Comparison of ENCODE assay signal across 9 cellular contexts in the genomic region with DNA sequence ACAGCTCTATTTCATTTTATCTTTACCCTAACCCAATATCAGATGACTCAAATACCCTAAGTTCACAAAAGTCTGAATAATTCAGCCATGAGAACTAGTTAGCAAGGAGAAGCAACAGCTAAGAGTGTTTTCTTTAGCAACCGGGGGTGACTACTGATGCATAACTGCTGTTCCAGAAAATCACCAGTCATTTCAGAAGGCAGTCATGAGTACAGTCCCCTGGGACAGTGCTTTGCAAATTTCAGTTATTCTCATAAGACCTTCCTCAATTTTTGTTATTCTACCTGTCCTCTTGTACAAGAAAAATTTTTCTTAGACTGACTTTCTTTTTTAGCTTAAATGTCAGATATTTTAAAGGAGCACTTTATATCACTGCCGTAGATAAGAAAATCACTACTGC. TPM values are rescaled to one million over a fixed set of nuclear protein-coding genes. Genes with fewer than 3 reads are reported as not detected.
DNase-seq lines count a peak whose midpoint lies in the region; ATAC-seq and TF ChIP-seq lines count a peak whose summit lies in the region.
"Had no signal": no experiment of that assay in that cellular context is flagged by ENCODE, and none has a peak within 500 bp of the region (broad histone marks: within the 10 kb centered on the region; RNA-seq: fewer than 3 reads in every experiment).

No MANE protein-coding gene starts in this region.

- no peaks in the 10 kb centered on the region for H4K20me1 ChIP-seq in PC-3 (ENCODE audit: low read length)

- H2AFZ ChIP-seq in PC-3 (ENCODE audit: low read length) = no peak overlapping the region

- H3F3A ChIP-seq in PC-3 (ENCODE audit: low read length, unreplicated experiment) = no peaks in the 10 kb centered on the region

- no TSS peak for BruUV-seq in PC-3 (replicated peaks; lab: Mats Ljungman, UMichigan)

- peak; percentile 99 for ATAC-seq in GM18907 (IDR thresholded peaks at IDR 0.05; ENCODE audit: unreplicated experiment)
- peak; percentile 99 for ATAC-seq in HG02840 (IDR thresholded peaks at IDR 0.05; ENCODE audit: low FRiP score, unreplicated experiment)
- ATAC-seq in PC-3 = no peak
- ATAC-seq: HCT116 had no signal

- POLR2A ChIA-PET in PC-3 (lab: Charles Lee; ENCODE audit: unreplicated experiment) = no interaction called here

- no peaks in the 10 kb centered on the region for H3K79me2 ChIP-seq in PC-3 (ENCODE audit: low read length)

- no peaks in the 10 kb centered on the region for H3K36me3 ChIP-seq in PC-3 (ENCODE audit: low read depth, low read length)

- CTCF ChIA-PET in PC-3 (lab: Charles Lee) = no interaction called here

- no peaks in the 10 kb centered on the region for H3K27me3 Mint-ChIP-seq in nephron progenitor cell (ENCODE audit: low read depth, poor library complexity)

- H3K27ac ChIP-seq in PC-3 (ENCODE audit: low read length) = no peak overlapping the region

- H3K36me3 Mint-ChIP-seq in nephron progenitor cell (ENCODE audit: low read depth) = no peaks in the 10 kb centered on the region

- intact Hi-C loops in PC-3 (cut with micrococcal nuclease) = no loop called here

- H3K4me1 ChIP-seq in PC-3 (ENCODE audit: insufficient read depth, low read length) = 0 out of 2 replicates have a peak, but pooled peaks cover 4% of the 10 kb centered on the region

- peaks cover 11% of the 10 kb centered on the region for H3K4me1 Mint-ChIP-seq in nephron progenitor cell

- H3K27ac Mint-ChIP-seq in nephron progenitor cell = no peak overlapping the region

- H3K4me3 ChIP-seq in PC-3 (ENCODE audit: low read length) = no peak overlapping the region

- no peak overlapping the region for H3K4me2 ChIP-seq in PC-3 (ENCODE audit: low read length)

- H3K4me3 Mint-ChIP-seq in nephron progenitor cell = peak overlapping the region; percentile 21

- TF ChIP-seq CTCF in nephron progenitor cell (IDR thresholded peaks at IDR 0.05) (peak; percentile 19), PC-3 (conservative IDR thresholded peaks at IDR 0.05; ENCODE audit: low read depth, low read length) (no peak)

- H3K9me3 Mint-ChIP-seq in nephron progenitor cell = no peaks in the 10 kb centered on the region

- H3K9me3 ChIP-seq in PC-3 (ENCODE audit: low read length) = no peaks in the 10 kb centered on the region

- no peaks in the 10 kb centered on the region for H3K27me3 ChIP-seq in PC-3 (ENCODE audit: low read length)

- DNase-seq in NCI-H446 (lab: John Stamatoyannopoulos, UW) (peak; percentile 41 to 68), nephron progenitor cell (peak; percentile 9), NOMO-1 (lab: John Stamatoyannopoulos, UW; ENCODE audit: unreplicated experiment in 2 of 2) (no peak), medulla oblongata (ENCODE audit: extremely low spot score) (no peak), PC-3 (no peak)
- DNase-seq in stimulated activated naive CD4-positive, alpha-beta T cell (lab: John Stamatoyannopoulos, UW) = no peak

- no peak overlapping the region for H3K9ac ChIP-seq in PC-3 (ENCODE audit: low read length)

- no peaks in the 10 kb centered on the region for H3K9me2 ChIP-seq in PC-3 (replicated peaks; ENCODE audit: low read length)

RNA-seq across cellular contexts. Expression of a gene that starts 16.4 kb away (rescaled TPM):
- 1.5 and 1.8 TPM in 2 replicates for total RNA-seq in PC-3 (2014; rRNA removed)

Comparison
In these comparisons a context has a peak if more than half of its experiments do, and no peak if none do; other contexts are left out.
1. DNase-seq: peak in NCI-H446 (2 of 2) and nephron progenitor cell (single experiment); none in NOMO-1 (0 of 2), medulla oblongata (single experiment), PC-3 (single experiment) and stimulated activated naive CD4-positive, alpha-beta T cell (0 of 6).